18 cellular contexts compared by ENCODE assay signal in genomic region chr13:76994281-76994680, GRCh38. TPM values are rescaled to one million over a fixed set of nuclear protein-coding genes. Genes with fewer than 3 reads are reported as not detected.
DNase-seq lines count a peak whose midpoint lies in the region; ATAC-seq, FAIRE-seq and TF ChIP-seq lines count a peak whose summit lies in the region.
"Had no signal": no experiment of that assay in that cellular context is flagged by ENCODE, and none has a peak within 500 bp of the region (broad histone marks: within the 10 kb centered on the region; RNA-seq: fewer than 3 reads in every experiment).

No MANE protein-coding gene starts in this region.

- peak overlapping the region; percentile 19 for H3K9ac ChIP-seq in keratinocyte (ENCODE audit: control insufficient read depth, extremely low read depth, insufficient read depth, low read length)

- H3K36me3 ChIP-seq in keratinocyte (ENCODE audit: control insufficient read depth in 2 of 2, extremely low read depth in 1 of 2, insufficient read depth in 2 of 2, low read length in 2 of 2), result peaks cover 4% of the 10 kb centered on the region in 2 experiments
- peaks cover 2% of the 10 kb centered on the region for H3K36me3 ChIP-seq in thymus (ENCODE audit: control insufficient read depth, insufficient read depth)
- H3K36me3 ChIP-seq in PC-9 (ENCODE audit: low read depth), result peaks cover 8% of the 10 kb centered on the region

- H3K4me1 ChIP-seq in keratinocyte (ENCODE audit: control insufficient read depth, extremely low read depth, insufficient read depth, low read length) (peaks cover 26% of the 10 kb centered on the region), thymus (ENCODE audit: control insufficient read depth, insufficient read depth, low read length) (peaks cover 4% of the 10 kb centered on the region), PC-9 (replicated peaks; ENCODE audit: insufficient read depth) (peaks cover 9% of the 10 kb centered on the region; the same call in 1 of the 2 replicates)

- H3K4me1 Mint-ChIP-seq in activated naive CD4-positive, alpha-beta T cell treated with anti-CD3 and anti-CD28 coated beads for 36 hours (ENCODE audit: low read depth), result peaks cover 44% of the 10 kb centered on the region
- H3K4me1 Mint-ChIP-seq in WTC11, result peaks cover 17% of the 10 kb centered on the region

- H3K27ac ChIP-seq in keratinocyte (ENCODE audit: control insufficient read depth, insufficient read depth, low read length) (peak overlapping the region; percentile 50), thymus (ENCODE audit: low read depth) (peak overlapping the region; percentile 26), PC-9 (no peak overlapping the region)
- H3K27ac ChIP-seq: neutrophil, spleen, vagina had no signal

- dilution Hi-C loops in keratinocyte (cut with MboI; ENCODE audit: extremely low pct_ligation_motif_present, low sequenced_read_pairs), result no loop called here

- no peak for TF ChIP-seq CTCF in WTC11 (IDR thresholded peaks at IDR 0.05)
- TF ChIP-seq CTCF in keratinocyte (optimal IDR thresholded peaks at IDR 0.05 in 1 of 3, IDR thresholded peaks at IDR 0.05 in 1 of 3, conservative IDR thresholded peaks at IDR 0.05 in 1 of 3; ENCODE audit: extremely low read depth in 1 of 3, insufficient read depth in 2 of 3, low read length in 3 of 3), result no peak
- no peak for TF ChIP-seq CTCF in PC-9 (conservative IDR thresholded peaks at IDR 0.05)

- CTCF ChIA-PET in activated naive CD4-positive, alpha-beta T cell treated with anti-CD3 and anti-CD28 coated beads for 36 hours (lab: Charles Lee), result no interaction called here
- CTCF ChIA-PET in WTC11 (lab: Charles Lee), result no interaction called here
- CTCF ChIA-PET in PC-9 (lab: Charles Lee), result no interaction called here

- H3K9me2 ChIP-seq in PC-9 (ENCODE audit: insufficient read depth), result no peaks in the 10 kb centered on the region

- ATAC-seq in WTC11, result no peak
- ATAC-seq in HG02870 (IDR thresholded peaks at IDR 0.05; ENCODE audit: unreplicated experiment), result no peak

- H2AFZ ChIP-seq in keratinocyte (ENCODE audit: control insufficient read depth, low read length) (no peak overlapping the region), PC-9 (no peak overlapping the region)

- WGBS in thymus, result 94% methylated on average over 3 of the region's 3 CpGs

- H3K9me3 ChIP-seq in keratinocyte (ENCODE audit: control insufficient read depth, low read depth, low read length) (no peaks in the 10 kb centered on the region), thymus (ENCODE audit: control insufficient read depth) (no peaks in the 10 kb centered on the region), PC-9 (ENCODE audit: insufficient read depth, low read depth) (no peaks in the 10 kb centered on the region)
- H3K9me3 ChIP-seq: ascending aorta, neutrophil, spleen, vagina had no signal

- peak overlapping the region; percentile 99 for H3K4me2 ChIP-seq in keratinocyte (ENCODE audit: control insufficient read depth, extremely low read depth, insufficient read depth, low read depth, low read length)
- no peak overlapping the region for H3K4me2 ChIP-seq in PC-9

- H3K4me3 ChIP-seq in keratinocyte (ENCODE audit: control insufficient read depth in 2 of 3, extremely low read depth in 1 of 3, insufficient read depth in 2 of 3, low read depth in 1 of 3, low read length in 3 of 3), result peak overlapping the region in 2 of 3 experiments; percentile 19 to 34
- no peak overlapping the region for H3K4me3 ChIP-seq in thymus (ENCODE audit: low read length)
- no peak overlapping the region for H3K4me3 ChIP-seq in PC-9
- H3K4me3 ChIP-seq: spleen, vagina had no signal

- H3K9me1 ChIP-seq in keratinocyte (ENCODE audit: control insufficient read depth, extremely low read depth, insufficient read depth, low read length), result no peaks in the 10 kb centered on the region

- H3K27ac Mint-ChIP-seq in activated naive CD4-positive, alpha-beta T cell treated with anti-CD3 and anti-CD28 coated beads for 36 hours, result no peak overlapping the region
- H3K27ac Mint-ChIP-seq in WTC11, result no peak overlapping the region; the same call in 1 of the 2 replicates

- peaks cover 29% of the 10 kb centered on the region for H3K36me3 Mint-ChIP-seq in activated naive CD4-positive, alpha-beta T cell treated with anti-CD3 and anti-CD28 coated beads for 36 hours (ENCODE audit: low read depth)
- peaks cover 13% of the 10 kb centered on the region for H3K36me3 Mint-ChIP-seq in WTC11

- H3K27me3 ChIP-seq in keratinocyte (ENCODE audit: control insufficient read depth, extremely low read depth, insufficient read depth, low read length) (no peaks in the 10 kb centered on the region), thymus (ENCODE audit: control insufficient read depth, insufficient read depth) (no peaks in the 10 kb centered on the region), PC-9 (ENCODE audit: insufficient read depth, low read depth) (no peaks in the 10 kb centered on the region)
- H3K27me3 ChIP-seq: ascending aorta, vagina had no signal

- BruUV-seq in PC-9 (replicated peaks; lab: Mats Ljungman, UMichigan), result no TSS peak

- no peaks in the 10 kb centered on the region for H3F3A ChIP-seq in PC-9 (ENCODE audit: insufficient read depth, low read depth)

- FAIRE-seq in keratinocyte (lab: Jason Lieb, UNC), result peak; percentile 66

- DNase-seq in activated naive CD4-positive, alpha-beta T cell treated with anti-CD3 and anti-CD28 coated beads for 36 hours, result no peak
- DNase-seq in activated naive CD4-positive, alpha-beta T cell treated with Interleukin-2 at 50 U/mL for 16 hours, result no peak
- no peak for DNase-seq in WTC11 (ENCODE audit: low spot score)
- peak; percentile 46 for DNase-seq in keratinocyte (ENCODE audit: low read depth, low spot score)
- DNase-seq in PC-9, result no peak
- no peak for DNase-seq in NCI-H2171 (lab: John Stamatoyannopoulos, UW)
- DNase-seq: DMS53, Karpas-422, NCI-H2107, spleen had no signal

- intact Hi-C loops in activated naive CD4-positive, alpha-beta T cell treated with anti-CD3 and anti-CD28 coated beads for 36 hours (cut with micrococcal nuclease), result loop anchor here (5.0 to 10.0 kb wide), 2 partner anchors 1439 to 1667 kb away; no protein-coding TSS in a partner anchor
- intact Hi-C loops in PC-9 (cut with micrococcal nuclease; ENCODE audit: unreplicated experiment), result no loop called here

- H3K27me3 Mint-ChIP-seq in activated naive CD4-positive, alpha-beta T cell treated with anti-CD3 and anti-CD28 coated beads for 36 hours (ENCODE audit: low read depth), result no peaks in the 10 kb centered on the region
- H3K27me3 Mint-ChIP-seq in WTC11 (ENCODE audit: low read depth), result 0 out of 2 replicates have a peak, but pooled peaks cover 2% of the 10 kb centered on the region

- no peaks in the 10 kb centered on the region for H3K9me3 Mint-ChIP-seq in activated naive CD4-positive, alpha-beta T cell treated with anti-CD3 and anti-CD28 coated beads for 36 hours
- no peaks in the 10 kb centered on the region for H3K9me3 Mint-ChIP-seq in WTC11

- peak overlapping the region; percentile 5 for H3K4me3 Mint-ChIP-seq in activated naive CD4-positive, alpha-beta T cell treated with anti-CD3 and anti-CD28 coated beads for 36 hours
- peak overlapping the region; percentile 4 for H3K4me3 Mint-ChIP-seq in WTC11

- POLR2A ChIA-PET in WTC11 (lab: Charles Lee), result no interaction called here
- POLR2A ChIA-PET in PC-9 (lab: Charles Lee; ENCODE audit: unreplicated experiment), result interaction anchor here (0.7 kb wide), 1 partner anchor 1232 kb away, joined by 3 read pairs; no protein-coding TSS in a partner anchor

- H4K20me1 ChIP-seq in keratinocyte (ENCODE audit: control insufficient read depth, extremely low read depth, insufficient read depth, low read length), result no peaks in the 10 kb centered on the region
- H4K20me1 ChIP-seq in PC-9 (ENCODE audit: insufficient read depth), result no peaks in the 10 kb centered on the region

- H3K79me2 ChIP-seq in keratinocyte (ENCODE audit: control insufficient read depth, insufficient read depth, low read length) (peaks cover 25% of the 10 kb centered on the region), PC-9 (ENCODE audit: low read depth) (no peaks in the 10 kb centered on the region)

TF ChIP-seq in WTC11, 78 proteins besides CTCF, POLR2A, EP300 and RAD21 (continues in another document):
- no peak for TF ChIP-seq ZNF219 (CRISPR knock-in tag; IDR thresholded peaks at IDR 0.05; ENCODE audit: borderline replicate concordance)

RNA-seq across cellular contexts. Expression of gene CLN5, which starts 2.4 kb away (rescaled TPM):
- total RNA-seq in activated naive CD4-positive, alpha-beta T cell treated with anti-CD3 and anti-CD28 coated beads for 36 hours, result 10 to 100 TPM; 13.6 to 14.6 TPM
- total RNA-seq in WTC11 (2021) (9.2 to 11.9 TPM (median 9.3 TPM) in 3 replicates), PC-9 (2021) (9.2 and 10.7 TPM in 2 replicates)
- polyA plus RNA-seq in keratinocyte (20.7 to 32.4 TPM (median 28.7 TPM) in 3 replicates), thymus (30.6 TPM)
- polyA plus RNA-seq in keratinocyte (2011; ENCODE audit: low read depth), result 6.2 TPM
- 12.7 and 26.4 TPM in 2 replicates for polyA plus RNA-seq in keratinocyte (2011; cell fraction: cytosol; rRNA removed)
- polyA plus RNA-seq in keratinocyte (2011; cell fraction: nucleus; rRNA removed), result 44.9 and 54.6 TPM in 2 replicates
- polyA plus RNA-seq in keratinocyte (2012; ENCODE audit: low replicate concordance), result 20.4 and 20.9 TPM in 2 replicates
- 3.8 to 26.3 TPM (median 23.2 TPM) in 3 replicates for polyA minus RNA-seq in keratinocyte
- polyA minus RNA-seq in keratinocyte (2011; cell fraction: cytosol; rRNA and poly(A)+ RNA removed), result 15.0 TPM
- polyA minus RNA-seq in keratinocyte (2011; cell fraction: nucleus; rRNA and poly(A)+ RNA removed), result 24.3 and 41.1 TPM in 2 replicates

RNA-seq across cellular contexts. Expression of gene FBXL3, which starts 32.7 kb away (rescaled TPM):
- total RNA-seq in activated naive CD4-positive, alpha-beta T cell treated with anti-CD3 and anti-CD28 coated beads for 36 hours, result 10 to 100 TPM; 27.1 to 27.4 TPM
- total RNA-seq in WTC11 (2021), result 9.9 to 10.4 TPM (median 9.9 TPM) in 3 replicates
- polyA plus RNA-seq in keratinocyte, result 15.7 to 25.4 TPM (median 18.3 TPM) in 3 replicates
- polyA plus RNA-seq in keratinocyte (2011; ENCODE audit: low read depth), result 6.1 TPM
- 11.2 and 23.2 TPM in 2 replicates for polyA plus RNA-seq in keratinocyte (2011; cell fraction: cytosol; rRNA removed)
- 15.8 and 21.0 TPM in 2 replicates for polyA plus RNA-seq in keratinocyte (2011; cell fraction: nucleus; rRNA removed)
- 15.7 and 18.4 TPM in 2 replicates for polyA plus RNA-seq in keratinocyte (2012; ENCODE audit: low replicate concordance)
- polyA minus RNA-seq in keratinocyte, result 9.2 to 21.7 TPM (median 14.9 TPM) in 3 replicates
- 18.8 TPM for polyA minus RNA-seq in keratinocyte (2011; cell fraction: cytosol; rRNA and poly(A)+ RNA removed)
- 12.8 and 26.0 TPM in 2 replicates for polyA minus RNA-seq in keratinocyte (2011; cell fraction: nucleus; rRNA and poly(A)+ RNA removed)
- polyA plus RNA-seq in thymus, result 42.0 TPM
- total RNA-seq in PC-9 (2021), result 20.3 and 22.0 TPM in 2 replicates

RNA-seq across cellular contexts. Expression of gene ACOD1, which starts 46.0 kb away (rescaled TPM):
- not detected for total RNA-seq in activated naive CD4-positive, alpha-beta T cell treated with anti-CD3 and anti-CD28 coated beads for 36 hours
- total RNA-seq in WTC11 (2021), result not detected in 3 replicates
- not detected in 3 replicates for polyA plus RNA-seq in keratinocyte
- not detected for polyA plus RNA-seq in keratinocyte (2011; ENCODE audit: low read depth)
- not detected in 2 replicates for polyA plus RNA-seq in keratinocyte (2011; cell fraction: cytosol; rRNA removed)
- not detected in 2 replicates for polyA plus RNA-seq in keratinocyte (2011; cell fraction: nucleus; rRNA removed)
- polyA plus RNA-seq in keratinocyte (2012; ENCODE audit: low replicate concordance), result not detected in 2 replicates
- not detected in 3 replicates for polyA minus RNA-seq in keratinocyte
- polyA minus RNA-seq in keratinocyte (2011; cell fraction: cytosol; rRNA and poly(A)+ RNA removed), result not detected
- polyA minus RNA-seq in keratinocyte (2011; cell fraction: nucleus; rRNA and poly(A)+ RNA removed), result not detected in 2 replicates
- polyA plus RNA-seq in thymus, result 0.02 TPM
- total RNA-seq in PC-9 (2021), result not detected in 2 replicates
- total RNA-seq: activated CD8-positive, alpha-beta memory T cell treated with anti-CD3 and anti-CD28 coated beads for 36 hours; ascending aorta; glomerular endothelial cell; T-helper 2 cell treated with Interferon-gamma antibody and Interleukin-4, amounts not matched to agents 100 ng/mL and 5 ng/mL, for 36 hours; vagina had no signal

Comparison
In these comparisons a context has a peak if more than half of its experiments do, and no peak if none do; other contexts are left out.
1. H3K4me3 ChIP-seq: peak in keratinocyte (2 of 3); none in thymus (single experiment) and PC-9 (single experiment).